Comparison of ENCODE assay signal across 1 cellular context in genomic region chr1:12573015-12573825, GRCh38.
TF ChIP-seq lines count a peak whose summit lies in the region.

No MANE protein-coding gene starts in this region.

TF ChIP-seq in SK-N-SH, 30 proteins besides CTCF, POLR2A, EP300 and RAD21 (continued from another document):
- no peak for TF ChIP-seq SIN3A (IDR thresholded peaks at IDR 0.05; ENCODE audit: borderline replicate concordance, low read depth, low read length)
- no peak for TF ChIP-seq USF1 (IDR thresholded peaks at IDR 0.05; ENCODE audit: borderline replicate concordance, low read depth)
- no peak for TF ChIP-seq PBX3 (IDR thresholded peaks at IDR 0.05)
- no peak for TF ChIP-seq TEAD4 (IDR thresholded peaks at IDR 0.05; ENCODE audit: borderline replicate concordance, insufficient read depth)
- no peak for TF ChIP-seq MAX (IDR thresholded peaks at IDR 0.05; ENCODE audit: low read depth)
- TF ChIP-seq FOXJ3 (CRISPR knock-in tag; IDR thresholded peaks at IDR 0.05), result no peak
